1 cellular context compared by ENCODE assay signal in genomic region chr10:79113827-79114226, GRCh38.
TF ChIP-seq lines count a peak whose summit lies in the region.

No MANE protein-coding gene starts in this region.

TF ChIP-seq in H1, 55 proteins besides CTCF, POLR2A, EP300 and RAD21 (continued from another document):
- TF ChIP-seq, protein P1, sequence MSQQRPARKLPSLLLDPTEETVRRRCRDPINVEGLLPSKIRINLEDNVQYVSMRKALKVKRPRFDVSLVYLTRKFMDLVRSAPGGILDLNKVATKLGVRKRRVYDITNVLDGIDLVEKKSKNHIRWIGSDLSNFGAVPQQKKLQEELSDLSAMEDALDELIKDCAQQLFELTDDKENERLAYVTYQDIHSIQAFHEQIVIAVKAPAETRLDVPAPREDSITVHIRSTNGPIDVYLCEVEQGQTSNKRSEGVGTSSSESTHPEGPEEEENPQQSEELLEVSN (IDR thresholded peaks at IDR 0.05) = no peak
- TF ChIP-seq, protein P2, sequence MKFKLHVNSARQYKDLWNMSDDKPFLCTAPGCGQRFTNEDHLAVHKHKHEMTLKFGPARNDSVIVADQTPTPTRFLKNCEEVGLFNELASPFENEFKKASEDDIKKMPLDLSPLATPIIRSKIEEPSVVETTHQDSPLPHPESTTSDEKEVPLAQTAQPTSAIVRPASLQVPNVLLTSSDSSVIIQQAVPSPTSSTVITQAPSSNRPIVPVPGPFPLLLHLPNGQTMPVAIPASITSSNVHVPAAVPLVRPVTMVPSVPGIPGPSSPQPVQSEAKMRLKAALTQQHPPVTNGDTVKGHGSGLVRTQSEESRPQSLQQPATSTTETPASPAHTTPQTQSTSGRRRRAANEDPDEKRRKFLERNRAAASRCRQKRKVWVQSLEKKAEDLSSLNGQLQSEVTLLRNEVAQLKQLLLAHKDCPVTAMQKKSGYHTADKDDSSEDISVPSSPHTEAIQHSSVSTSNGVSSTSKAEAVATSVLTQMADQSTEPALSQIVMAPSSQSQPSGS (IDR thresholded peaks at IDR 0.05; ENCODE audit: low read length) = no peak
- TF ChIP-seq CTBP2 (IDR thresholded peaks at IDR 0.05; ENCODE audit: borderline replicate concordance, insufficient read depth, insufficient read length, low read length) (no peak), TEAD4 (IDR thresholded peaks at IDR 0.05; ENCODE audit: low read depth, low read length) (no peak), TAF1 (IDR thresholded peaks at IDR 0.05; ENCODE audit: low read depth, low read length) (no peak), HDAC2 (IDR thresholded peaks at IDR 0.05; ENCODE audit: borderline replicate concordance in 1 of 2, low read depth in 2 of 2, low read length in 2 of 2) (no peak), MAFK (IDR thresholded peaks at IDR 0.05; ENCODE audit: low read depth, low read length) (no peak), SUZ12 (IDR thresholded peaks at IDR 0.05; ENCODE audit: low read length) (no peak), ASH2L (IDR thresholded peaks at IDR 0.05; ENCODE audit: low read length) (no peak)
